Comparison of ENCODE assay signal across 30 cellular contexts in genomic region chr11:11039249-11039965, GRCh38.
DNase-seq lines count a peak whose midpoint lies in the region; ATAC-seq and TF ChIP-seq lines count a peak whose summit lies in the region.
"Had no signal": no experiment of that assay in that cellular context is flagged by ENCODE, and none has a peak within 500 bp of the region (broad histone marks: within the 10 kb centered on the region; RNA-seq: fewer than 3 reads in every experiment).

No MANE protein-coding gene starts in this region.

- POLR2A ChIA-PET in AG04450 (lab: Yijun Ruan, JAX) = interaction anchor here (1.0 kb wide), 1 partner anchor 11 kb away, joined by 3 read pairs; no protein-coding TSS in a partner anchor

- H3K4me1 Mint-ChIP-seq in nephron progenitor cell = peaks cover 44% of the 10 kb centered on the region
- H3K4me1 Mint-ChIP-seq in effector memory CD8-positive, alpha-beta T cell (ENCODE audit: low read depth in 2 of 2) = no peaks in the 10 kb centered on the region

- H3K9me3 Mint-ChIP-seq in nephron progenitor cell = no peaks in the 10 kb centered on the region
- no peaks in the 10 kb centered on the region for H3K9me3 Mint-ChIP-seq in effector memory CD8-positive, alpha-beta T cell
- H3K9me3 Mint-ChIP-seq: activated T-cell treated with anti-CD3 and anti-CD28 coated beads, Interleukin-2, amount 50 U/mL, for 72 hours; stimulated activated naive CD8-positive, alpha-beta T cell treated with anti-CD3 and anti-CD28 coated beads, Interleukin-15, Interleukin-2, amounts not matched to agents 100 ng/mL and 50 ng/mL, for 24 hours; T-helper 1 cell treated with Interleukin-12 subunit alpha and Interleukin-12 subunit beta and Interleukin-4 antibody, amounts not matched to agents 30 μg/mL and 1 μg/mL, for 36 hours had no signal

- H3K9me3 ChIP-seq in AG04450 (ENCODE audit: control insufficient read depth, insufficient read depth, low read length) (no peaks in the 10 kb centered on the region), esophagus muscularis mucosa (no peaks in the 10 kb centered on the region), HAP-1 (no peaks in the 10 kb centered on the region)
- H3K9me3 ChIP-seq: ovary, right atrium auricular region, thoracic aorta had no signal

- H3K4me1 ChIP-seq in esophagus muscularis mucosa (peaks cover 9 to 48% (median 43%) of the 10 kb centered on the region in 4 donors), HAP-1 (no peaks in the 10 kb centered on the region)
- H3K4me1 ChIP-seq: right atrium auricular region had no signal

- H3K4me3 Mint-ChIP-seq in nephron progenitor cell = no peak overlapping the region
- no peak overlapping the region for H3K4me3 Mint-ChIP-seq in effector memory CD8-positive, alpha-beta T cell
- H3K4me3 Mint-ChIP-seq: activated T-cell treated with anti-CD3 and anti-CD28 coated beads, Interleukin-2, amount 50 U/mL, for 72 hours; stimulated activated naive CD8-positive, alpha-beta T cell treated with anti-CD3 and anti-CD28 coated beads, Interleukin-15, Interleukin-2, amounts not matched to agents 100 ng/mL and 50 ng/mL, for 24 hours; T-helper 1 cell treated with Interleukin-12 subunit alpha and Interleukin-12 subunit beta and Interleukin-4 antibody, amounts not matched to agents 30 μg/mL and 1 μg/mL, for 36 hours had no signal

- TF ChIP-seq EP300 in esophagus muscularis mucosa (IDR thresholded peaks at IDR 0.05) = no peak

- TF ChIP-seq CTCF in AG04450 (IDR thresholded peaks at IDR 0.05; ENCODE audit: low read depth, low read length) = no peak
- TF ChIP-seq CTCF in esophagus muscularis mucosa (IDR thresholded peaks at IDR 0.05) = no peak
- TF ChIP-seq CTCF in nephron progenitor cell (IDR thresholded peaks at IDR 0.05) = no peak

- H3K27ac ChIP-seq in AG04450 (ENCODE audit: low read depth, low read length) (peak overlapping the region; percentile 48), esophagus muscularis mucosa (replicated peaks in 1 of 4) (peak overlapping the region; percentile 69 to 80 (median 78))
- H3K27ac ChIP-seq: ovary, right atrium auricular region, thoracic aorta had no signal

- H3K27me3 ChIP-seq in AG04450 (ENCODE audit: control insufficient read depth, insufficient read depth, low read length) (peaks cover 2% of the 10 kb centered on the region), esophagus muscularis mucosa (no peaks in the 10 kb centered on the region), HAP-1 (ENCODE audit: low read depth) (no peaks in the 10 kb centered on the region)
- H3K27me3 ChIP-seq: ovary, right atrium auricular region had no signal

- TF ChIP-seq POLR2A in esophagus muscularis mucosa (IDR thresholded peaks at IDR 0.05; ENCODE audit: low read depth) = no peak

- peak overlapping the region; percentile 19 for H3K27ac Mint-ChIP-seq in nephron progenitor cell
- no peak overlapping the region for H3K27ac Mint-ChIP-seq in effector memory CD8-positive, alpha-beta T cell
- H3K27ac Mint-ChIP-seq: activated T-cell treated with anti-CD3 and anti-CD28 coated beads, Interleukin-2, amount 50 U/mL, for 72 hours; stimulated activated naive CD8-positive, alpha-beta T cell treated with anti-CD3 and anti-CD28 coated beads, Interleukin-15, Interleukin-2, amounts not matched to agents 100 ng/mL and 50 ng/mL, for 24 hours; T-helper 1 cell treated with Interleukin-12 subunit alpha and Interleukin-12 subunit beta and Interleukin-4 antibody, amounts not matched to agents 30 μg/mL and 1 μg/mL, for 36 hours had no signal

- ATAC-seq in HG03520 (IDR thresholded peaks at IDR 0.05; ENCODE audit: unreplicated experiment) (no peak), HG02938 (IDR thresholded peaks at IDR 0.05; ENCODE audit: unreplicated experiment) (no peak)
- no peak for ATAC-seq in effector memory CD8-positive, alpha-beta T cell (replicated peaks)
- ATAC-seq: activated T-cell treated with anti-CD3 and anti-CD28 coated beads, Interleukin-2, amount 50 U/mL, for 72 hours; left cardiac atrium had no signal

- H3K4me3 ChIP-seq in AG04450 (ENCODE audit: low read depth, low read length) (no peak overlapping the region), esophagus muscularis mucosa (no peak overlapping the region), HAP-1 (no peak overlapping the region)
- H3K4me3 ChIP-seq: ovary, right atrium auricular region, thoracic aorta had no signal

- DNase-seq in AG04450 (ENCODE audit: low read depth, low spot score) (no peak), HCEC 1CT (peak; percentile 4), esophagus muscularis mucosa (ENCODE audit: extremely low spot score) (peak; percentile 91), nephron progenitor cell (no peak), HAP-1 (ENCODE audit: low spot score in 2 of 2) (no peak)
- no peak for DNase-seq in effector memory CD8-positive, alpha-beta T cell
- DNase-seq: ACHN; activated CD4-positive, alpha-beta T cell treated with anti-CD3 and anti-CD28 coated beads, Interleukin-2, amount 50 U/mL, for 4 hours; activated CD4-positive, CD25-positive, alpha-beta regulatory T cell; activated T-cell treated with anti-CD3 and anti-CD28 coated beads, Interleukin-2, amount 50 U/mL, for 72 hours; caudate nucleus; COR-L47; cortex of kidney; effector memory CD4-positive, alpha-beta T cell; erythroblast; hypothalamus; left cardiac atrium; NCI-H1048; NCI-H1694 treated with DMSO at 0.1 percent for 48 hours; NCI-H524; NK-92 treated with Interleukin-12 subunit alpha and Interleukin-12 subunit beta, amount 100 ng/mL, for 24 hours; ovary; stimulated activated CD4-positive, alpha-beta T cell treated with anti-CD3 and anti-CD28 coated beads, Interleukin-1b, Interleukin-23, amount 100 ng/mL, for 48 hours; stimulated activated CD8-positive, alpha-beta memory T cell treated with anti-CD3 and anti-CD28 coated beads, Interleukin-4, amount 100 ng/mL, for 48 hours had no signal

- no peaks in the 10 kb centered on the region for H3K36me3 Mint-ChIP-seq in nephron progenitor cell (ENCODE audit: low read depth)
- H3K36me3 Mint-ChIP-seq in effector memory CD8-positive, alpha-beta T cell (ENCODE audit: insufficient read depth) = no peaks in the 10 kb centered on the region

- in situ Hi-C loops in HAP-1 (cut with MboI; ENCODE audit: low sequenced_read_pairs) = no loop called here

- 66% methylated on average over 4 of the region's 4 CpGs for WGBS in esophagus muscularis mucosa

- CTCF ChIA-PET in AG04450 (lab: Charles Lee) = interaction anchor here (1.0 to 7.9 kb wide), 9 partner anchors 9 to 747 kb away, joined by 3 to 121 read pairs (median 4); partner anchors contain the start of gene GALNT18

- H3K27me3 Mint-ChIP-seq in nephron progenitor cell (ENCODE audit: low read depth, poor library complexity) = peaks cover 4% of the 10 kb centered on the region
- peaks cover 5 to 11% of the 10 kb centered on the region in 2 donors for H3K27me3 Mint-ChIP-seq in effector memory CD8-positive, alpha-beta T cell

- intact Hi-C loops in esophagus muscularis mucosa (cut with DNase I) = loop anchor here (5.0 to 10.0 kb wide), 4 partner anchors 43 to 585 kb away; partner anchors contain the start of gene GALNT18

- H3K36me3 ChIP-seq in esophagus muscularis mucosa = no peaks in the 10 kb centered on the region
- H3K36me3 ChIP-seq in HAP-1 (replicated peaks) = no peaks in the 10 kb centered on the region
- H3K36me3 ChIP-seq: ovary, right atrium auricular region, thoracic aorta had no signal

Comparison
In these comparisons a context has a peak if more than half of its experiments do, and no peak if none do; other contexts are left out.
1. DNase-seq: peak in HCEC 1CT (single experiment) and esophagus muscularis mucosa (single experiment); none in AG04450 (single experiment), nephron progenitor cell (single experiment), HAP-1 (0 of 2) and effector memory CD8-positive, alpha-beta T cell (0 of 3).